In genomic region chr10:114359953-114360345, GRCh38 we compare ENCODE assay signal across 18 cellular contexts. TPM values are rescaled to one million over a fixed set of nuclear protein-coding genes. Genes with fewer than 3 reads are reported as not detected.
DNase-seq lines count a peak whose midpoint lies in the region; TF ChIP-seq lines count a peak whose summit lies in the region.
"Had no signal": no experiment of that assay in that cellular context is flagged by ENCODE, and none has a peak within 500 bp of the region (broad histone marks: within the 10 kb centered on the region; RNA-seq: fewer than 3 reads in every experiment).

No MANE protein-coding gene starts in this region.

- H3K27me3 Mint-ChIP-seq in Caco-2 (ENCODE audit: insufficient read depth, unreplicated experiment): no peaks in the 10 kb centered on the region

- H3K9me3 Mint-ChIP-seq in Caco-2 (ENCODE audit: unreplicated experiment): no peaks in the 10 kb centered on the region
- H3K9me3 Mint-ChIP-seq: CD4-positive, CD25-positive, alpha-beta regulatory T cell; CD8-positive, alpha-beta memory T cell; GM23338; HFFc6 had no signal

- CTCF ChIA-PET in Caco-2 (lab: Charles Lee): no interaction called here

- H3K4me1 ChIP-seq in parathyroid adenoma: peaks cover 79% of the 10 kb centered on the region
- H3K4me1 ChIP-seq in Caco-2: peaks cover 28% of the 10 kb centered on the region

- TF ChIP-seq CTCF in parathyroid adenoma (IDR thresholded peaks at IDR 0.05) (no peak), Caco-2 (IDR thresholded peaks at IDR 0.05; ENCODE audit: insufficient read depth in 1 of 2, low read depth in 1 of 2, low read length in 1 of 2, severe bottlenecking in 1 of 2, unreplicated experiment in 1 of 2) (no peak)

- H3K27me3 ChIP-seq in parathyroid adenoma (ENCODE audit: control insufficient read depth, insufficient read depth, low read length): no peaks in the 10 kb centered on the region
- H3K27me3 ChIP-seq in Caco-2 (replicated peaks; ENCODE audit: control insufficient read depth, insufficient read depth, low read length): no peaks in the 10 kb centered on the region
- H3K27me3 ChIP-seq: BLaER1 treated with 17β-estradiol and CSF1 and Interleukin-3, amounts not matched to agents 10 nM and 100 nM had no signal

- DNase-seq in G401 (ENCODE audit: low spot score) (peak; percentile 89), islet precursor cell (peak; percentile 7), Caco-2 (no peak), cardiac septum (ENCODE audit: low spot score) (no peak), nucleus accumbens (lab: John Stamatoyannopoulos, UW) (no peak)
- no peak for DNase-seq in effector CD8-positive, alpha-beta T cell (lab: John Stamatoyannopoulos, UW)
- DNase-seq: 8988T; CD4-positive, CD25-positive, alpha-beta regulatory T cell; CD8-positive, alpha-beta memory T cell; COR-L47; GDM1; H7; HFFc6; IMR-90 had no signal

- no peak overlapping the region for H3K27ac Mint-ChIP-seq in Caco-2 (ENCODE audit: unreplicated experiment)
- H3K27ac Mint-ChIP-seq: B cell, GM23338, HFFc6 had no signal

- H3K79me2 ChIP-seq in parathyroid adenoma: peaks cover 62% of the 10 kb centered on the region

- H3K9ac ChIP-seq in parathyroid adenoma: no peak overlapping the region
- H3K9ac ChIP-seq: BLaER1 treated with 17β-estradiol and CSF1 and Interleukin-3, amounts not matched to agents 10 nM and 100 nM had no signal

- H3K4me2 ChIP-seq in parathyroid adenoma (ENCODE audit: low read length): no peak overlapping the region
- H3K4me2 ChIP-seq: BLaER1 treated with 17β-estradiol and CSF1 and Interleukin-3, amounts not matched to agents 10 nM and 100 nM had no signal

- no peaks in the 10 kb centered on the region for H3K36me3 ChIP-seq in parathyroid adenoma (ENCODE audit: control insufficient read depth, insufficient read depth, low read length)
- H3K36me3 ChIP-seq in Caco-2 (ENCODE audit: control insufficient read depth, insufficient read depth, low read length): no peaks in the 10 kb centered on the region
- H3K36me3 ChIP-seq: BLaER1 treated with 17β-estradiol and CSF1 and Interleukin-3, amounts not matched to agents 10 nM and 100 nM had no signal

- in situ Hi-C loops in G401 (cut with HindIII; ENCODE audit: low sequenced_read_pairs): no loop called here

- H3K27ac ChIP-seq in parathyroid adenoma: peak overlapping the region; percentile 90
- H3K27ac ChIP-seq: BLaER1 treated with 17β-estradiol and CSF1 and Interleukin-3, amounts not matched to agents 10 nM and 100 nM had no signal

- intact Hi-C loops in Caco-2 (cut with micrococcal nuclease; ENCODE audit: unreplicated experiment): no loop called here
- intact Hi-C loops in cardiac septum (cut with DNase I): no loop called here

- H3K4me3 ChIP-seq in parathyroid adenoma (ENCODE audit: low read depth, low read length) (no peak overlapping the region), Caco-2 (ENCODE audit: low read depth, low read length) (no peak overlapping the region)
- H3K4me3 ChIP-seq: BLaER1 treated with 17β-estradiol and CSF1 and Interleukin-3, amounts not matched to agents 10 nM and 100 nM; GM23338 had no signal

- POLR2A ChIA-PET in Caco-2 (lab: Charles Lee): no interaction called here

- no peak overlapping the region for H2AFZ ChIP-seq in parathyroid adenoma
- H2AFZ ChIP-seq: GM23338 had no signal

- H3K9me3 ChIP-seq in parathyroid adenoma (ENCODE audit: control insufficient read depth, low read length) (no peaks in the 10 kb centered on the region), Caco-2 (peaks cover 4% of the 10 kb centered on the region; the same call in 1 of the 2 replicates)
- H3K9me3 ChIP-seq: BLaER1 treated with 17β-estradiol and CSF1 and Interleukin-3, amounts not matched to agents 10 nM and 100 nM had no signal

- no peak overlapping the region for H3K4me3 Mint-ChIP-seq in Caco-2 (ENCODE audit: unreplicated experiment)
- H3K4me3 Mint-ChIP-seq: B cell; CD4-positive, CD25-positive, alpha-beta regulatory T cell; CD8-positive, alpha-beta memory T cell; HFFc6 had no signal

- BruUV-seq in Caco-2 (replicated peaks; lab: Mats Ljungman, UMichigan): no TSS peak

- H3K4me1 Mint-ChIP-seq in Caco-2 (ENCODE audit: low read depth, unreplicated experiment): peaks cover 14% of the 10 kb centered on the region
- H3K4me1 Mint-ChIP-seq: B cell; CD4-positive, CD25-positive, alpha-beta regulatory T cell; CD8-positive, alpha-beta memory T cell had no signal

- H3K36me3 Mint-ChIP-seq in Caco-2 (ENCODE audit: insufficient read depth, unreplicated experiment): no peaks in the 10 kb centered on the region
- H3K36me3 Mint-ChIP-seq: CD4-positive, CD25-positive, alpha-beta regulatory T cell; CD8-positive, alpha-beta memory T cell had no signal

RNA-seq across cellular contexts. Expression of gene AFAP1L2, which starts 44.4 kb away (rescaled TPM):
- 0.10 TPM in 1 of 2 replicates, not detected in the other for total RNA-seq in G401 (2014; rRNA removed; shearing (Covaris generic))
- total RNA-seq in Caco-2 (2022): 2.3 and 2.6 TPM in 2 replicates
- 3.9 TPM for total RNA-seq in cardiac septum

Comparison
In these comparisons a context has a peak if more than half of its experiments do, and no peak if none do; other contexts are left out.
1. DNase-seq: peak in G401 (single experiment) and islet precursor cell (single experiment); none in Caco-2 (0 of 2), cardiac septum (single experiment), effector CD8-positive, alpha-beta T cell (single experiment) and nucleus accumbens (0 of 56).